Comparison of ENCODE assay signal across 15 cellular contexts in the genomic region with DNA sequence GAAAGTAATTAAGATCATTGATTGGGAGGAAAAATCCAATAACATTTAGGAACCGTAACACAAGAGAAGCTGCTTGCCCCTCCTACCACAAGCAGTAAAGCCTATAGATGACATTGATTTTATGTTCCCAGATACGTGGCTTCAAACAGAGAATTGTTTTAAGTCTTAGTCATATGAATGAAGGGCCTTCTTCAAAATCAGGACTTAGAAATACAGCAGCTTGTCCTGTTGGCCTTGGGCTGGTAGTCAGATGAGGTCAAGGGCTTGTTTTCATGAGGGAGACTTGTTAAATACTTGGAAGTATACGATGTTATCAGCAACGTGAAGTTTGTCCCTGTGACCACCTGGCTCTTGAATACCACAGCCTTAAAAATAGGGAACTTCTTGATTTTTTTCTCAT.
"Had no signal": no experiment of that assay in that cellular context is flagged by ENCODE, and none has a peak within 500 bp of the region (broad histone marks: within the 10 kb centered on the region; RNA-seq: fewer than 3 reads in every experiment).

No MANE protein-coding gene starts in this region.

- H3K36me3 ChIP-seq: prostate gland, right lobe of liver had no signal

- H3K4me1 ChIP-seq: right lobe of liver had no signal

- H3K27ac ChIP-seq: neutrophil, prostate gland, right lobe of liver, testis had no signal

- DNase-seq: activated CD4-positive, alpha-beta T cell treated with anti-CD3 and anti-CD28 coated beads, Interleukin-2, amount 50 U/mL, for 1 hour; activated CD4-positive, CD25-positive, alpha-beta regulatory T cell; activated T-cell treated with anti-CD3 and anti-CD28 coated beads, Interleukin-2, amount 50 U/mL, for 1 hour; cortex of kidney; effector CD8-positive, alpha-beta T cell; left colon; naive thymus-derived CD4-positive, alpha-beta T cell; right lobe of liver; stimulated activated CD4-positive, alpha-beta T cell treated with anti-CD3 and anti-CD28 coated beads, Interleukin-2, amount 100 ng/mL, for 48 hours; stimulated activated naive CD8-positive, alpha-beta T cell treated with anti-CD3 and anti-CD28 coated beads, Interleukin-15, Interleukin-2, amounts not matched to agents 100 U/mL and 50 U/mL, for 24 hours; T-helper 17 cell; testis had no signal

- ATAC-seq: left colon; naive thymus-derived CD4-positive, alpha-beta T cell; right lobe of liver; stimulated activated naive CD8-positive, alpha-beta T cell treated with anti-CD3 and anti-CD28 coated beads, Interleukin-15, Interleukin-2, amounts not matched to agents 100 U/mL and 50 U/mL, for 24 hours; T-helper 17 cell had no signal

- H3K27me3 ChIP-seq: neutrophil, right lobe of liver, testis had no signal

- H3K4me3 ChIP-seq: lung, prostate gland, right lobe of liver, testis had no signal

- H3K9me3 ChIP-seq: neutrophil, prostate gland, right lobe of liver, testis had no signal
